24 cellular contexts compared by ENCODE assay signal in the genomic region with DNA sequence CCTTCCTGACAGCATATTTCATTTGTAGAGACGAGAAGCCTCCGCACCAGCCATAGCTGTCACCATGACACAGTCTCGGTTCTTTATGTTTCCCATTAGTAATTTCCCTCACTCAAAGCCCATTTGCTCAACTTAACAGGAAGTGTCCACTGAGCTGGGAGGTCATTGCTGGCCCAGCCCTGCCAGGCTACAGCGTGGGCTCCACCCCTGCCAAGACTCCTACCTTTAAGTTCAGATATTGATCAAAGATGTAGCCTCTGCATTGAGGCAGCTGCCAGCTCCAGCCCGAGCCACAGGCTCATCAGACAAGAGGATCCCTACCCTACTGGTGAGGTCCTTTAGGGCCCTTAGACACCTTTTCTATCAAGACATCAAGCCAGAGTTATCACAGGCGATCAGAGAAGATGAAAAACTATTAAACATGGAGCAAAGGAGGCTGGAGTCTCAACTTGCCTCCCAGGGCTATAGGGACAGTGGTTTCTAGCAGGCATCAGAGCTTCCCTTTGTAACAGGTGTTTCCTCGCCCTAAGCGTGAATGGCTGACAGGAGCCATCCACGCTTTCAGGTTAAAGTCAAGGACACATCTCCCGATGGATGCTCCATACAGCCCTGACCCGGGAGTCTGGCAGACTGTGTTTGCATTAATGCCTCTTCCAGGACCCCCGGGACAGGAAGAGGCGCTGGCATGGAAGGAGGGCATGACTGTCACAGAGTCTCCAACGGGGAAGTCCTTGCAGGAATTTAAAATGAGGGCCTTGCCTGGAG.
DNase-seq lines count a peak whose midpoint lies in the region; ATAC-seq, FAIRE-seq and TF ChIP-seq lines count a peak whose summit lies in the region.
"Had no signal": no experiment of that assay in that cellular context is flagged by ENCODE, and none has a peak within 500 bp of the region (broad histone marks: within the 10 kb centered on the region; RNA-seq: fewer than 3 reads in every experiment).

No MANE protein-coding gene starts in this region.

- 92% methylated on average over 14 of the region's 14 CpGs for WGBS in suprapubic skin

- H3K36me3 ChIP-seq in osteoblast (ENCODE audit: insufficient read depth, low read length) = no peaks in the 10 kb centered on the region
- H3K36me3 ChIP-seq in suprapubic skin = no peaks in the 10 kb centered on the region
- H3K36me3 ChIP-seq: SJCRH30 had no signal

- no peak for TF ChIP-seq EP300 in suprapubic skin (IDR thresholded peaks at IDR 0.05)

- ATAC-seq in GM18511 (IDR thresholded peaks at IDR 0.05; ENCODE audit: unreplicated experiment) = no peak
- ATAC-seq: GM23338 had no signal

- H3K4me1 ChIP-seq in osteoblast (ENCODE audit: insufficient read depth, low read length) = no peaks in the 10 kb centered on the region
- peaks cover 7% of the 10 kb centered on the region for H3K4me1 ChIP-seq in suprapubic skin

- H3K4me2 ChIP-seq in osteoblast (ENCODE audit: insufficient read depth, low read length) = no peak overlapping the region
- H3K4me2 ChIP-seq: GM23338, KMS-11 had no signal

- no peak overlapping the region for H3K27ac ChIP-seq in osteoblast (ENCODE audit: low read depth, low read length)
- no peak overlapping the region for H3K27ac ChIP-seq in suprapubic skin
- H3K27ac ChIP-seq: 22Rv1, C4-2B, KMS-11, SJCRH30 had no signal

- DNase-seq in activated CD8-positive, alpha-beta memory T cell treated with anti-CD3 and anti-CD28 coated beads, Interleukin-2, amount 50 U/mL, for 48 hours = peak; percentile 20
- DNase-seq in activated CD8-positive, alpha-beta memory T cell treated with anti-CD3 and anti-CD28 coated beads for 24 hours = no peak
- DNase-seq in ecto neural progenitor cell (ENCODE audit: low spot score) (peak; percentile 23), osteoblast (ENCODE audit: insufficient read length, low spot score, missing footprints) (peak; percentile 80), suprapubic skin (ENCODE audit: low spot score in 2 of 2) (peak; percentile 35 to 47), HTR-8/SVneo (ENCODE audit: insufficient read length, low spot score) (no peak), activated gamma-delta T cell (lab: John Stamatoyannopoulos, UW) (no peak)
- DNase-seq: ACHN, COR-L47, DMS79 treated with DMSO at 0.1 percent for 48 hours, HCEC 1CT, IMR-90, NCI-H1105, NCI-H146, NCI-H2029 treated with DMSO at 0.1 percent for 48 hours, NCI-H226, NCI-H510A treated with DMSO at 0.1 percent for 48 hours, NCI-H748 treated with DMSO at 0.1 percent for 48 hours, SJCRH30 had no signal

- H4K20me1 ChIP-seq in osteoblast (ENCODE audit: insufficient read depth, low read length) = no peaks in the 10 kb centered on the region

- TF ChIP-seq POLR2A in suprapubic skin (IDR thresholded peaks at IDR 0.05) = no peak

- H3K27me3 ChIP-seq in osteoblast (ENCODE audit: insufficient read depth, low read length) (no peaks in the 10 kb centered on the region), suprapubic skin (peaks cover 28% of the 10 kb centered on the region)
- H3K27me3 ChIP-seq: SJCRH30 had no signal

- no peak for FAIRE-seq in HTR-8/SVneo (lab: Jason Lieb, UNC)

- peaks cover 3% of the 10 kb centered on the region for H3K9me3 ChIP-seq in osteoblast (ENCODE audit: low read depth, low read length)
- peaks cover 6% of the 10 kb centered on the region for H3K9me3 ChIP-seq in suprapubic skin
- H3K9me3 ChIP-seq: SJCRH30 had no signal

- no peaks in the 10 kb centered on the region for H3K79me2 ChIP-seq in osteoblast (ENCODE audit: insufficient read depth, low read length)

- H2AFZ ChIP-seq in osteoblast (ENCODE audit: low read length) = no peak overlapping the region
- H2AFZ ChIP-seq: GM23338 had no signal

- TF ChIP-seq CTCF in osteoblast (IDR thresholded peaks at IDR 0.05; ENCODE audit: extremely low read depth, low read depth, low read length) = no peak
- no peak for TF ChIP-seq CTCF in suprapubic skin (IDR thresholded peaks at IDR 0.05)

- H3K4me3 ChIP-seq in osteoblast (ENCODE audit: insufficient read depth, low read length) = no peak overlapping the region
- no peak overlapping the region for H3K4me3 ChIP-seq in suprapubic skin
- H3K4me3 ChIP-seq: GM23338, SJCRH30 had no signal

Comparison
In these comparisons a context has a peak if more than half of its experiments do, and no peak if none do; other contexts are left out.
1. DNase-seq: peak in activated CD8-positive, alpha-beta memory T cell treated with anti-CD3 and anti-CD28 coated beads, Interleukin-2, amount 50 U/mL, for 48 hours (single experiment), ecto neural progenitor cell (single experiment), osteoblast (single experiment) and suprapubic skin (2 of 2); none in activated CD8-positive, alpha-beta memory T cell treated with anti-CD3 and anti-CD28 coated beads for 24 hours (single experiment), HTR-8/SVneo (single experiment) and activated gamma-delta T cell (single experiment).